In genomic region chr10:103676058-103676785, GRCh38 we compare ENCODE assay signal across 12 cellular contexts.
DNase-seq lines count a peak whose midpoint lies in the region; ATAC-seq and TF ChIP-seq lines count a peak whose summit lies in the region.
"Had no signal": no experiment of that assay in that cellular context is flagged by ENCODE, and none has a peak within 500 bp of the region (broad histone marks: within the 10 kb centered on the region; RNA-seq: fewer than 3 reads in every experiment).

No MANE protein-coding gene starts in this region.

- no peak for DNase-seq in activated B cell treated with CpG ODN at 0.5 μM for 24 hours
- DNase-seq in foreskin keratinocyte: peak; percentile 86 to 93
- peak; percentile 78 for DNase-seq in retinal pigment epithelial cell (ENCODE audit: low read depth)
- no peak for DNase-seq in NCI-H146 (lab: John Stamatoyannopoulos, UW)
- DNase-seq: DND-41, glutamatergic neuron, NCI-H1417, SHP77 treated with DMSO at 0.1 percent for 48 hours had no signal

- CTCF ChIA-PET in activated B cell treated with CpG ODN at 0.5 μM for 24 hours (lab: Charles Lee): interaction anchor here (3.0 kb wide), 1 partner anchor 10 kb away, joined by 12 read pairs; no protein-coding TSS in a partner anchor

- H4K20me1 ChIP-seq in BLaER1 treated with 17β-estradiol and CSF1 and Interleukin-3, amounts not matched to agents 10 nM and 100 nM: peaks cover 0 to 26% (median 14%) of the 10 kb centered on the region in 11 experiments; a peak in 13 of 22 replicates

- H3K9me3 Mint-ChIP-seq in activated B cell treated with CpG ODN at 0.5 μM for 24 hours: no peaks in the 10 kb centered on the region

- H3K27ac Mint-ChIP-seq in activated B cell treated with CpG ODN at 0.5 μM for 24 hours: peak overlapping the region; percentile 53

- no peak overlapping the region for H3K4me3 Mint-ChIP-seq in activated B cell treated with CpG ODN at 0.5 μM for 24 hours

- H3K4me1 Mint-ChIP-seq in activated B cell treated with CpG ODN at 0.5 μM for 24 hours: peaks cover 40% of the 10 kb centered on the region

- peaks cover 88 to 99% (median 96%) of the 10 kb centered on the region in 10 experiments for H3K4me1 ChIP-seq in BLaER1 treated with 17β-estradiol and CSF1 and Interleukin-3, amounts not matched to agents 10 nM and 100 nM
- H3K4me1 ChIP-seq in foreskin keratinocyte: peaks cover 26% of the 10 kb centered on the region

- H3K4me3 ChIP-seq in BLaER1 treated with 17β-estradiol and CSF1 and Interleukin-3, amounts not matched to agents 10 nM and 100 nM: no peak overlapping the region; a peak in 1 of 20 replicates
- no peak overlapping the region for H3K4me3 ChIP-seq in retinal pigment epithelial cell (ENCODE audit: low read length)

- peak overlapping the region in 2 of 11 experiments; percentile 80 to 85; a peak in 4 of 22 replicates for H3K27ac ChIP-seq in BLaER1 treated with 17β-estradiol and CSF1 and Interleukin-3, amounts not matched to agents 10 nM and 100 nM
- peak overlapping the region; percentile 67 for H3K27ac ChIP-seq in foreskin keratinocyte

- H3K36me3 ChIP-seq in BLaER1 treated with 17β-estradiol and CSF1 and Interleukin-3, amounts not matched to agents 10 nM and 100 nM: peaks cover 0 to 25% (median 10%) of the 10 kb centered on the region in 11 experiments; a peak in 13 of 22 replicates

- H3K9ac ChIP-seq in BLaER1 treated with 17β-estradiol and CSF1 and Interleukin-3, amounts not matched to agents 10 nM and 100 nM: peak overlapping the region in 5 of 11 experiments; percentile 14 to 82 (median 40); a peak in 4 of 22 replicates

- ATAC-seq in activated B cell treated with CpG ODN at 0.5 μM for 24 hours (ENCODE audit: low read depth): no peak
- peak; percentile 23 for ATAC-seq in foreskin keratinocyte
- ATAC-seq in GM19035 (IDR thresholded peaks at IDR 0.05; ENCODE audit: unreplicated experiment): no peak
- ATAC-seq in GM18520 (IDR thresholded peaks at IDR 0.05; ENCODE audit: unreplicated experiment): no peak
- ATAC-seq in GM21576 (IDR thresholded peaks at IDR 0.05; ENCODE audit: unreplicated experiment): no peak

- no peaks in the 10 kb centered on the region for H3K9me3 ChIP-seq in BLaER1 treated with 17β-estradiol and CSF1 and Interleukin-3, amounts not matched to agents 10 nM and 100 nM (replicated peaks in 1 of 11)

- no peaks in the 10 kb centered on the region for H3K36me3 Mint-ChIP-seq in activated B cell treated with CpG ODN at 0.5 μM for 24 hours (ENCODE audit: low read depth)

- H3K27me3 ChIP-seq in BLaER1 treated with 17β-estradiol and CSF1 and Interleukin-3, amounts not matched to agents 10 nM and 100 nM: no peaks in the 10 kb centered on the region
- no peaks in the 10 kb centered on the region for H3K27me3 ChIP-seq in foreskin keratinocyte

- H3K27me3 Mint-ChIP-seq in activated B cell treated with CpG ODN at 0.5 μM for 24 hours: no peaks in the 10 kb centered on the region

- POLR2A ChIA-PET in activated B cell treated with CpG ODN at 0.5 μM for 24 hours (lab: Charles Lee): no interaction called here

- intact Hi-C loops in activated B cell treated with CpG ODN at 0.5 μM for 24 hours (cut with micrococcal nuclease): no loop called here

- TF ChIP-seq CTCF in activated B cell treated with CpG ODN at 0.5 μM for 24 hours (IDR thresholded peaks at IDR 0.05): no peak
- no peak for TF ChIP-seq CTCF in foreskin keratinocyte (conservative IDR thresholded peaks at IDR 0.05)
- TF ChIP-seq CTCF in retinal pigment epithelial cell (conservative IDR thresholded peaks at IDR 0.05; ENCODE audit: low read depth, low read length): no peak

- peak overlapping the region in 10 of 11 experiments; percentile 4 to 95 (median 88); a peak in 15 of 22 replicates for H3K4me2 ChIP-seq in BLaER1 treated with 17β-estradiol and CSF1 and Interleukin-3, amounts not matched to agents 10 nM and 100 nM

Comparison
In these comparisons a context has a peak if more than half of its experiments do, and no peak if none do; other contexts are left out.
1. DNase-seq: peak in foreskin keratinocyte (2 of 2) and retinal pigment epithelial cell (single experiment); none in activated B cell treated with CpG ODN at 0.5 μM for 24 hours (single experiment) and NCI-H146 (single experiment).